24 cellular contexts compared by ENCODE assay signal in genomic region chr11:72445423-72445822, GRCh38.
"Had no signal": no experiment of that assay in that cellular context is flagged by ENCODE, and none has a peak within 500 bp of the region (broad histone marks: within the 10 kb centered on the region; RNA-seq: fewer than 3 reads in every experiment).

No MANE protein-coding gene starts in this region.

- H3K4me3 Mint-ChIP-seq: mesothelial cell of epicardium; naive B cell; natural killer cell treated with Interleukin-12 subunit alpha and Interleukin-12 subunit beta and Interleukin-15 and Interleukin-18, amount 100 ng/mL, for 72 hours; stimulated activated naive B cell treated with anti-CD40 and anti-IgM and Interleukin-4, amounts not matched to agents 10 μg/mL and 1 μg/mL and 100 μg/mL, for 72 hours had no signal

- H3K4me3 ChIP-seq: left ventricle myocardium inferior, lung, ovary, right atrium auricular region, skin epidermis, stomach, testis, thyroid gland, transverse colon, upper lobe of left lung, vagina had no signal

- H3K36me3 ChIP-seq: left ventricle myocardium inferior, ovary, right atrium auricular region, stomach, thyroid gland, transverse colon, upper lobe of left lung, vagina had no signal

- H3K27me3 ChIP-seq: ovary, right atrium auricular region, testis, thyroid gland, transverse colon, upper lobe of left lung, vagina had no signal

- H3K4me1 Mint-ChIP-seq: mesothelial cell of epicardium had no signal

- H3K36me3 Mint-ChIP-seq: mesothelial cell of epicardium; naive B cell; natural killer cell treated with Interleukin-12 subunit alpha and Interleukin-12 subunit beta and Interleukin-15 and Interleukin-18, amount 100 ng/mL, for 72 hours; stimulated activated naive B cell treated with anti-CD40 and anti-IgM and Interleukin-4, amounts not matched to agents 10 μg/mL and 1 μg/mL and 100 μg/mL, for 72 hours had no signal

- H3K9me3 Mint-ChIP-seq: natural killer cell treated with Interleukin-12 subunit alpha and Interleukin-12 subunit beta and Interleukin-15 and Interleukin-18, amount 100 ng/mL, for 72 hours; stimulated activated naive B cell treated with anti-CD40 and anti-IgM and Interleukin-4, amounts not matched to agents 10 μg/mL and 1 μg/mL and 100 μg/mL, for 72 hours had no signal

- H3K27ac ChIP-seq: left ventricle myocardium inferior, ovary, right atrium auricular region, skin epidermis, stomach, testis, thyroid gland, transverse colon, upper lobe of left lung, vagina had no signal

- DNase-seq: islet precursor cell; left ventricle myocardium inferior; mesendoderm; naive B cell; ovary; stimulated activated CD4-positive, alpha-beta T cell treated with anti-CD3 and anti-CD28 coated beads, Interleukin-12 subunit alpha, Interleukin-12 subunit beta, amount 100 ng/mL, for 4 hours; stimulated activated CD4-positive, alpha-beta T cell treated with anti-CD3 and anti-CD28 coated beads, Interleukin-15, amount 100 ng/mL, for 24 hours; stimulated activated CD4-positive, alpha-beta T cell treated with anti-CD3 and anti-CD28 coated beads, Interleukin-2, amount 100 ng/mL, for 24 hours; stimulated activated CD4-positive, alpha-beta T cell treated with anti-CD3 and anti-CD28 coated beads, Interleukin-4, amount 100 ng/mL, for 1 hour; stimulated activated naive B cell treated with anti-CD40 and anti-IgM and Interleukin-4, amounts not matched to agents 10 μg/mL and 1 μg/mL and 100 μg/mL, for 72 hours; stimulated activated naive CD8-positive, alpha-beta T cell treated with anti-CD3 and anti-CD28 coated beads, Interleukin-15, Interleukin-2, amounts not matched to agents 100 U/mL and 50 U/mL, for 24 hours; stomach; testis; thyroid gland; transverse colon; upper lobe of left lung had no signal

- ATAC-seq: natural killer cell treated with Interleukin-12 subunit alpha and Interleukin-12 subunit beta and Interleukin-15 and Interleukin-18, amount 100 ng/mL, for 72 hours; sciatic nerve; stimulated activated naive B cell treated with anti-CD40 and anti-IgM and Interleukin-4, amounts not matched to agents 10 μg/mL and 1 μg/mL and 100 μg/mL, for 72 hours; stimulated activated naive CD8-positive, alpha-beta T cell treated with anti-CD3 and anti-CD28 coated beads, Interleukin-15, Interleukin-2, amounts not matched to agents 100 U/mL and 50 U/mL, for 24 hours had no signal

- H3K9me3 ChIP-seq: left ventricle myocardium inferior, ovary, right atrium auricular region, stomach, testis, thyroid gland, transverse colon, upper lobe of left lung, vagina had no signal

- H3K27ac Mint-ChIP-seq: mesothelial cell of epicardium; naive B cell; natural killer cell treated with Interleukin-12 subunit alpha and Interleukin-12 subunit beta and Interleukin-15 and Interleukin-18, amount 100 ng/mL, for 72 hours; progenitor cell of endocrine pancreas; stimulated activated naive B cell treated with anti-CD40 and anti-IgM and Interleukin-4, amounts not matched to agents 10 μg/mL and 1 μg/mL and 100 μg/mL, for 72 hours had no signal

- H3K4me1 ChIP-seq: left ventricle myocardium inferior, right atrium auricular region, testis, thyroid gland, transverse colon, vagina had no signal
